21 cellular contexts compared by ENCODE assay signal in the genomic region with DNA sequence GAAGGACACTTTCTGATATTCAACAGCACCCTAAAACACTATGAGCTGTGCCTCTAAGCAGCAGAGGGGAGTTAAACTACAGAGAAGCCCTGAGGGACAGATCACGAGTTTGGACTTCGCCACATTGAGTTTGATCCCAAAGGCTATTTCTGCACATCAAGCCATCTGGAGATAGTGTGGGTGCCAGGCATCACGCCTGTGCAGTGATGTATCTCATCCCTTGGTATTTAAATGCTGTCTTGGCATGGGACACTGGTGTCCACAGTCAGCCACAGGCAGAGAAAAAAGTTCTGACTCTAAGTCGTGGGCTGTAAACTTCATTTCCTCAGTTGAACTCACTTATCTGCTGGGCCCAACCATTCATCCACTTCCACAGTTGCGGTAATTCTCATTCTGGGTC.
"Had no signal": no experiment of that assay in that cellular context is flagged by ENCODE, and none has a peak within 500 bp of the region (broad histone marks: within the 10 kb centered on the region; RNA-seq: fewer than 3 reads in every experiment).

No MANE protein-coding gene starts in this region.

- DNase-seq: activated CD4-positive, alpha-beta memory T cell treated with anti-CD3 and anti-CD28 coated beads, Interleukin-2, amount 10 ng/mL, durations not matched to agents 7 days and 5 days; activated CD4-positive, alpha-beta T cell treated with anti-CD3 and anti-CD28 coated beads for 1 hour; activated CD4-positive, alpha-beta T cell treated with anti-CD3 and anti-CD28 coated beads for 4 hours; activated CD4-positive, alpha-beta T cell treated with anti-CD3 and anti-CD28 coated beads, Interleukin-2, amount 10 ng/mL, durations not matched to agents 7 days and 5 days; activated CD4-positive, alpha-beta T cell treated with anti-CD3 and anti-CD28 coated beads, Interleukin-2, amount 50 U/mL, for 4 hours; activated effector memory CD4-positive, alpha-beta T cell treated with Interleukin-2 at 50 U/mL for 16 hours; activated gamma-delta T cell treated with Interleukin-2 at 50 U/mL for 16 hours; activated naive CD4-positive, alpha-beta T cell treated with anti-CD3 and anti-CD28 coated beads, Interleukin-2, amount 50 U/mL, for 16 hours; activated naive CD4-positive, alpha-beta T cell treated with Interleukin-2 at 50 U/mL for 16 hours; activated T-cell treated with anti-CD3 and anti-CD28 coated beads, Interleukin-2, amount 50 U/mL, for 4 hours; amniotic stem cell; brain microvascular endothelial cell; colonic mucosa; effector memory CD4-positive, alpha-beta T cell; endodermal cell; foreskin keratinocyte; gastrocnemius medialis; glutamatergic neuron; T-helper 1 cell; T-helper 17 cell; T1000 had no signal

- H3K4me3 ChIP-seq: colonic mucosa, gastrocnemius medialis had no signal

- H3K36me3 ChIP-seq: brain microvascular endothelial cell, colonic mucosa, gastrocnemius medialis had no signal

- H3K27me3 ChIP-seq: brain microvascular endothelial cell, colonic mucosa, gastrocnemius medialis had no signal

- H3K4me1 ChIP-seq: colonic mucosa, foreskin keratinocyte, gastrocnemius medialis had no signal

- H3K9me3 ChIP-seq: colonic mucosa, gastrocnemius medialis had no signal

- H3K27ac ChIP-seq: brain microvascular endothelial cell, colonic mucosa, foreskin keratinocyte, gastrocnemius medialis had no signal
